Comparison of ENCODE assay signal across 1 cellular context in the genomic region with DNA sequence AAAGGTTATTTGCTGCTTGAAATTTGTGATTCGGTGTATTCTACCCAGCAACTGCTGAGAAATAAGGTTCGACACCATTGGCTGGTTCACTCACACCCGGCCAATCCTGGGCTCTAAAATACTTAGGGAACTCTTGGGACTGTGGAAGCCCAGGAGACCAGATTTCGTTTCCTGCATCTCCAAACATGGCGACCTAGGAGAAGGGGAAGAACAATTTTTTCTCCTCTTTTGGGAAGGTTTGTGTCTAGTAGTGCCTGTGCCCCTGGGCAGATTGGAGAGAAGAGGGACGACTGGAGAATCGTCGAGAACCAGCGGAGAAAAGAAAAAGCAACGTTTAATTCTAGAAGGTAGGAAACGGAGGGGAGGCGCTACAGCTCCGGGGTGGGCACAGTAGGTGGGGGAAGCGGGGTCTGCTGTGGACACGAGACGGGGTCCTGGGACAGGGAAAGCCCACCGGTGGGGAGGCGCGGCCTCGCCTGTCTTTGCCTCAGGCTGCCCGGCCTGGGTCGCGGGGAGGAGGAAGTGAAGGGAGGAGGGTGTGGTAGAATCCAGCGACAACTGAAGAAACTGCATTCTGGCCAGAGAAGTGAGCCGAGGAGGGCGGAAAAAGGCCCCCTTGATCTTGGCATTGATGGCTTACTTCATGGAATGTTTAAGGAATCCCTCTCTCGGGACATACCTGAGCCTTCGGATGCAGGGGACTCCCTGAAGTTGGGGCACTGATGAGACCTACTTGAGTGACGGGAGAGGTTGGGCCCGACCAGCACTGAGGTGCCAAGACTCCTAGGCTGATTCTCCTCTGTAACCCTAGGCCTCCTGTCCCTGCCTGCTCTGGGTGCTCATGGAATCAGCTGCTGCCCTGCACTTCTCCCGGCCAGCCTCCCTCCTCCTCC.
TF ChIP-seq lines count a peak whose summit lies in the region.

A gene (plus strand): TSS at position 160 of the 893 bp plus-strand sequence. CDS start 682 bp downstream, at position 842.

TF ChIP-seq in HepG2, 621 proteins besides CTCF, POLR2A, EP300 and RAD21 (continued from another document and continues in another):
- TF ChIP-seq, protein P1, sequence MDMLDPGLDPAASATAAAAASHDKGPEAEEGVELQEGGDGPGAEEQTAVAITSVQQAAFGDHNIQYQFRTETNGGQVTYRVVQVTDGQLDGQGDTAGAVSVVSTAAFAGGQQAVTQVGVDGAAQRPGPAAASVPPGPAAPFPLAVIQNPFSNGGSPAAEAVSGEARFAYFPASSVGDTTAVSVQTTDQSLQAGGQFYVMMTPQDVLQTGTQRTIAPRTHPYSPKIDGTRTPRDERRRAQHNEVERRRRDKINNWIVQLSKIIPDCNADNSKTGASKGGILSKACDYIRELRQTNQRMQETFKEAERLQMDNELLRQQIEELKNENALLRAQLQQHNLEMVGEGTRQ (IDR thresholded peaks at IDR 0.05; ENCODE audit: low read depth, low read length): no peak
- TF ChIP-seq, protein P1 (CRISPR knock-in tag; IDR thresholded peaks at IDR 0.05; ENCODE audit: borderline replicate concordance): no peak
- TF ChIP-seq ZNF468 (CRISPR knock-in tag; IDR thresholded peaks at IDR 0.05) (no peak), BRD4 (CRISPR knock-in tag; IDR thresholded peaks at IDR 0.05) (no peak), ZNF616 (CRISPR knock-in tag; IDR thresholded peaks at IDR 0.05; ENCODE audit: low read depth) (no peak), CC2D1A (CRISPR knock-in tag; IDR thresholded peaks at IDR 0.05) (no peak), SIN3B (IDR thresholded peaks at IDR 0.05; ENCODE audit: low read length) (no peak), SSRP1 (CRISPR knock-in tag; IDR thresholded peaks at IDR 0.05) (0 out of 2 replicates have a peak, but pooled peaks have one; percentile 37), HNRNPL (IDR thresholded peaks at IDR 0.05; ENCODE audit: low read depth, low read length) (0 out of 2 replicates have a peak, but pooled peaks have one; percentile 15), MZF1 (CRISPR knock-in tag; IDR thresholded peaks at IDR 0.05; ENCODE audit: borderline replicate concordance) (no peak), RFX5 (IDR thresholded peaks at IDR 0.05; ENCODE audit: low read depth, low read length) (peak; percentile 99), ZNF772 (CRISPR knock-in tag; IDR thresholded peaks at IDR 0.05) (no peak), DR1 (CRISPR knock-in tag; IDR thresholded peaks at IDR 0.05) (no peak), ZNF124 (CRISPR knock-in tag; IDR thresholded peaks at IDR 0.05) (no peak), HOXA3 (CRISPR knock-in tag; IDR thresholded peaks at IDR 0.05) (peak; percentile 24; the same call in 1 of the 2 replicates), ZNF121 (CRISPR knock-in tag; IDR thresholded peaks at IDR 0.05) (no peak), ZNF589 (CRISPR knock-in tag; conservative IDR thresholded peaks at IDR 0.05) (no peak), CBX5 (CRISPR knock-in tag; IDR thresholded peaks at IDR 0.05; ENCODE audit: borderline replicate concordance) (no peak), CENPT (CRISPR knock-in tag; IDR thresholded peaks at IDR 0.05; ENCODE audit: low read depth) (no peak), PTBP1 (IDR thresholded peaks at IDR 0.05; ENCODE audit: low read depth, low read length, poor library complexity, severe bottlenecking) (no peak), SKI (IDR thresholded peaks at IDR 0.05; ENCODE audit: partially characterized antibody) (no peak), ZNF263 (CRISPR knock-in tag; IDR thresholded peaks at IDR 0.05) (peak; percentile 60; the same call in 1 of the 2 replicates), RFXAP (CRISPR knock-in tag; IDR thresholded peaks at IDR 0.05; ENCODE audit: borderline replicate concordance) (peak; percentile 100), ZNF282 (IDR thresholded peaks at IDR 0.05; ENCODE audit: partially characterized antibody) (no peak), ZFP62 (CRISPR knock-in tag; IDR thresholded peaks at IDR 0.05) (no peak), ZNF260 (CRISPR knock-in tag; IDR thresholded peaks at IDR 0.05; ENCODE audit: borderline replicate concordance, low read depth) (no peak)
- TF ChIP-seq, protein P2, sequence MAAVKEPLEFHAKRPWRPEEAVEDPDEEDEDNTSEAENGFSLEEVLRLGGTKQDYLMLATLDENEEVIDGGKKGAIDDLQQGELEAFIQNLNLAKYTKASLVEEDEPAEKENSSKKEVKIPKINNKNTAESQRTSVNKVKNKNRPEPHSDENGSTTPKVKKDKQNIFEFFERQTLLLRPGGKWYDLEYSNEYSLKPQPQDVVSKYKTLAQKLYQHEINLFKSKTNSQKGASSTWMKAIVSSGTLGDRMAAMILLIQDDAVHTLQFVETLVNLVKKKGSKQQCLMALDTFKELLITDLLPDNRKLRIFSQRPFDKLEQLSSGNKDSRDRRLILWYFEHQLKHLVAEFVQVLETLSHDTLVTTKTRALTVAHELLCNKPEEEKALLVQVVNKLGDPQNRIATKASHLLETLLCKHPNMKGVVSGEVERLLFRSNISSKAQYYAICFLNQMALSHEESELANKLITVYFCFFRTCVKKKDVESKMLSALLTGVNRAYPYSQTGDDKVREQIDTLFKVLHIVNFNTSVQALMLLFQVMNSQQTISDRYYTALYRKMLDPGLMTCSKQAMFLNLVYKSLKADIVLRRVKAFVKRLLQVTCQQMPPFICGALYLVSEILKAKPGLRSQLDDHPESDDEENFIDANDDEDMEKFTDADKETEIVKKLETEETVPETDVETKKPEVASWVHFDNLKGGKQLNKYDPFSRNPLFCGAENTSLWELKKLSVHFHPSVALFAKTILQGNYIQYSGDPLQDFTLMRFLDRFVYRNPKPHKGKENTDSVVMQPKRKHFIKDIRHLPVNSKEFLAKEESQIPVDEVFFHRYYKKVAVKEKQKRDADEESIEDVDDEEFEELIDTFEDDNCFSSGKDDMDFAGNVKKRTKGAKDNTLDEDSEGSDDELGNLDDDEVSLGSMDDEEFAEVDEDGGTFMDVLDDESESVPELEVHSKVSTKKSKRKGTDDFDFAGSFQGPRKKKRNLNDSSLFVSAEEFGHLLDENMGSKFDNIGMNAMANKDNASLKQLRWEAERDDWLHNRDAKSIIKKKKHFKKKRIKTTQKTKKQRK (IDR thresholded peaks at IDR 0.05; ENCODE audit: low read length): no peak
- TF ChIP-seq, protein P3, sequence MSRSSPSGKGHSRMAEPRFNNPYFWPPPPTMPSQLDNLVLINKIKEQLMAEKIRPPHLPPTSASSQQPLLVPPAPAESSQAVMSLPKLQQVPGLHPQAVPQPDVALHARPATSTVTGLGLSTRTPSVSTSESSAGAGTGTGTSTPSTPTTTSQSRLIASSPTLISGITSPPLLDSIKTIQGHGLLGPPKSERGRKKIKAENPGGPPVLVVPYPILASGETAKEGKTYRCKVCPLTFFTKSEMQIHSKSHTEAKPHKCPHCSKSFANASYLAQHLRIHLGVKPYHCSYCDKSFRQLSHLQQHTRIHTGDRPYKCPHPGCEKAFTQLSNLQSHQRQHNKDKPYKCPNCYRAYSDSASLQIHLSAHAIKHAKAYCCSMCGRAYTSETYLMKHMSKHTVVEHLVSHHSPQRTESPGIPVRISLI (CRISPR knock-in tag; IDR thresholded peaks at IDR 0.05; ENCODE audit: borderline replicate concordance): no peak
- TF ChIP-seq, protein P4, sequence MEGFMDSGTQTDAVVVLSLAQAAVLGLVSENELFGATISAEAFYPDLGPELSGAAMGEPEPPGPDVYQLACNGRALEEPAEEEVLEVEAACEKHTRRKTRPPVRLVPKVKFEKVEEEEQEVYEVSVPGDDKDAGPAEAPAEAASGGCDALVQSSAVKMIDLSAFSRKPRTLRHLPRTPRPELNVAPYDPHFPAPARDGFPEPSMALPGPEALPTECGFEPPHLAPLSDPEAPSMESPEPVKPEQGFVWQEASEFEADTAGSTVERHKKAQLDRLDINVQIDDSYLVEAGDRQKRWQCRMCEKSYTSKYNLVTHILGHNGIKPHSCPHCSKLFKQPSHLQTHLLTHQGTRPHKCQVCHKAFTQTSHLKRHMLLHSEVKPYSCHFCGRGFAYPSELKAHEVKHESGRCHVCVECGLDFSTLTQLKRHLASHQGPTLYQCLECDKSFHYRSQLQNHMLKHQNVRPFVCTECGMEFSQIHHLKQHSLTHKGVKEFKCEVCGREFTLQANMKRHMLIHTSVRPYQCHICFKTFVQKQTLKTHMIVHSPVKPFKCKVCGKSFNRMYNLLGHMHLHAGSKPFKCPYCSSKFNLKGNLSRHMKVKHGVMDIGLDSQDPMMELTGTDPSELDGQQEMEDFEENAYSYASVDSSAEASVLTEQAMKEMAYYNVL (CRISPR knock-in tag; IDR thresholded peaks at IDR 0.05; ENCODE audit: borderline replicate concordance): no peak
- TF ChIP-seq, protein P5, sequence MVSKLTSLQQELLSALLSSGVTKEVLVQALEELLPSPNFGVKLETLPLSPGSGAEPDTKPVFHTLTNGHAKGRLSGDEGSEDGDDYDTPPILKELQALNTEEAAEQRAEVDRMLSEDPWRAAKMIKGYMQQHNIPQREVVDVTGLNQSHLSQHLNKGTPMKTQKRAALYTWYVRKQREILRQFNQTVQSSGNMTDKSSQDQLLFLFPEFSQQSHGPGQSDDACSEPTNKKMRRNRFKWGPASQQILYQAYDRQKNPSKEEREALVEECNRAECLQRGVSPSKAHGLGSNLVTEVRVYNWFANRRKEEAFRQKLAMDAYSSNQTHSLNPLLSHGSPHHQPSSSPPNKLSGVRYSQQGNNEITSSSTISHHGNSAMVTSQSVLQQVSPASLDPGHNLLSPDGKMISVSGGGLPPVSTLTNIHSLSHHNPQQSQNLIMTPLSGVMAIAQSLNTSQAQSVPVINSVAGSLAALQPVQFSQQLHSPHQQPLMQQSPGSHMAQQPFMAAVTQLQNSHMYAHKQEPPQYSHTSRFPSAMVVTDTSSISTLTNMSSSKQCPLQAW (CRISPR knock-in tag; IDR thresholded peaks at IDR 0.05): 0 out of 2 replicates have a peak, but pooled peaks have one; percentile 19
- TF ChIP-seq, protein P6, sequence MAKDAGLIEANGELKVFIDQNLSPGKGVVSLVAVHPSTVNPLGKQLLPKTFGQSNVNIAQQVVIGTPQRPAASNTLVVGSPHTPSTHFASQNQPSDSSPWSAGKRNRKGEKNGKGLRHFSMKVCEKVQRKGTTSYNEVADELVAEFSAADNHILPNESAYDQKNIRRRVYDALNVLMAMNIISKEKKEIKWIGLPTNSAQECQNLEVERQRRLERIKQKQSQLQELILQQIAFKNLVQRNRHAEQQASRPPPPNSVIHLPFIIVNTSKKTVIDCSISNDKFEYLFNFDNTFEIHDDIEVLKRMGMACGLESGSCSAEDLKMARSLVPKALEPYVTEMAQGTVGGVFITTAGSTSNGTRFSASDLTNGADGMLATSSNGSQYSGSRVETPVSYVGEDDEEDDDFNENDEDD (CRISPR knock-in tag; IDR thresholded peaks at IDR 0.05; ENCODE audit: borderline replicate concordance): no peak
- TF ChIP-seq, protein P7, sequence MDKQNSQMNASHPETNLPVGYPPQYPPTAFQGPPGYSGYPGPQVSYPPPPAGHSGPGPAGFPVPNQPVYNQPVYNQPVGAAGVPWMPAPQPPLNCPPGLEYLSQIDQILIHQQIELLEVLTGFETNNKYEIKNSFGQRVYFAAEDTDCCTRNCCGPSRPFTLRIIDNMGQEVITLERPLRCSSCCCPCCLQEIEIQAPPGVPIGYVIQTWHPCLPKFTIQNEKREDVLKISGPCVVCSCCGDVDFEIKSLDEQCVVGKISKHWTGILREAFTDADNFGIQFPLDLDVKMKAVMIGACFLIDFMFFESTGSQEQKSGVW (CRISPR knock-in tag; IDR thresholded peaks at IDR 0.05; ENCODE audit: borderline replicate concordance): no peak
- TF ChIP-seq, protein P8, sequence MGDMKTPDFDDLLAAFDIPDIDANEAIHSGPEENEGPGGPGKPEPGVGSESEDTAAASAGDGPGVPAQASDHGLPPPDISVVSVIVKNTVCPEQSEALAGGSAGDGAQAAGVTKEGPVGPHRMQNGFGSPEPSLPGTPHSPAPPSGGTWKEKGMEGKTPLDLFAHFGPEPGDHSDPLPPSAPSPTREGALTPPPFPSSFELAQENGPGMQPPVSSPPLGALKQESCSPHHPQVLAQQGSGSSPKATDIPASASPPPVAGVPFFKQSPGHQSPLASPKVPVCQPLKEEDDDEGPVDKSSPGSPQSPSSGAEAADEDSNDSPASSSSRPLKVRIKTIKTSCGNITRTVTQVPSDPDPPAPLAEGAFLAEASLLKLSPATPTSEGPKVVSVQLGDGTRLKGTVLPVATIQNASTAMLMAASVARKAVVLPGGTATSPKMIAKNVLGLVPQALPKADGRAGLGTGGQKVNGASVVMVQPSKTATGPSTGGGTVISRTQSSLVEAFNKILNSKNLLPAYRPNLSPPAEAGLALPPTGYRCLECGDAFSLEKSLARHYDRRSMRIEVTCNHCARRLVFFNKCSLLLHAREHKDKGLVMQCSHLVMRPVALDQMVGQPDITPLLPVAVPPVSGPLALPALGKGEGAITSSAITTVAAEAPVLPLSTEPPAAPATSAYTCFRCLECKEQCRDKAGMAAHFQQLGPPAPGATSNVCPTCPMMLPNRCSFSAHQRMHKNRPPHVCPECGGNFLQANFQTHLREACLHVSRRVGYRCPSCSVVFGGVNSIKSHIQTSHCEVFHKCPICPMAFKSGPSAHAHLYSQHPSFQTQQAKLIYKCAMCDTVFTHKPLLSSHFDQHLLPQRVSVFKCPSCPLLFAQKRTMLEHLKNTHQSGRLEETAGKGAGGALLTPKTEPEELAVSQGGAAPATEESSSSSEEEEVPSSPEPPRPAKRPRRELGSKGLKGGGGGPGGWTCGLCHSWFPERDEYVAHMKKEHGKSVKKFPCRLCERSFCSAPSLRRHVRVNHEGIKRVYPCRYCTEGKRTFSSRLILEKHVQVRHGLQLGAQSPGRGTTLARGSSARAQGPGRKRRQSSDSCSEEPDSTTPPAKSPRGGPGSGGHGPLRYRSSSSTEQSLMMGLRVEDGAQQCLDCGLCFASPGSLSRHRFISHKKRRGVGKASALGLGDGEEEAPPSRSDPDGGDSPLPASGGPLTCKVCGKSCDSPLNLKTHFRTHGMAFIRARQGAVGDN (CRISPR knock-in tag; IDR thresholded peaks at IDR 0.05): peak; percentile 50
- TF ChIP-seq, protein P9, sequence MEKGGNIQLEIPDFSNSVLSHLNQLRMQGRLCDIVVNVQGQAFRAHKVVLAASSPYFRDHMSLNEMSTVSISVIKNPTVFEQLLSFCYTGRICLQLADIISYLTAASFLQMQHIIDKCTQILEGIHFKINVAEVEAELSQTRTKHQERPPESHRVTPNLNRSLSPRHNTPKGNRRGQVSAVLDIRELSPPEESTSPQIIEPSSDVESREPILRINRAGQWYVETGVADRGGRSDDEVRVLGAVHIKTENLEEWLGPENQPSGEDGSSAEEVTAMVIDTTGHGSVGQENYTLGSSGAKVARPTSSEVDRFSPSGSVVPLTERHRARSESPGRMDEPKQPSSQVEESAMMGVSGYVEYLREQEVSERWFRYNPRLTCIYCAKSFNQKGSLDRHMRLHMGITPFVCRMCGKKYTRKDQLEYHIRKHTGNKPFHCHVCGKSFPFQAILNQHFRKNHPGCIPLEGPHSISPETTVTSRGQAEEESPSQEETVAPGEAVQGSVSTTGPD (CRISPR knock-in tag; IDR thresholded peaks at IDR 0.05): no peak
- TF ChIP-seq, protein P10, sequence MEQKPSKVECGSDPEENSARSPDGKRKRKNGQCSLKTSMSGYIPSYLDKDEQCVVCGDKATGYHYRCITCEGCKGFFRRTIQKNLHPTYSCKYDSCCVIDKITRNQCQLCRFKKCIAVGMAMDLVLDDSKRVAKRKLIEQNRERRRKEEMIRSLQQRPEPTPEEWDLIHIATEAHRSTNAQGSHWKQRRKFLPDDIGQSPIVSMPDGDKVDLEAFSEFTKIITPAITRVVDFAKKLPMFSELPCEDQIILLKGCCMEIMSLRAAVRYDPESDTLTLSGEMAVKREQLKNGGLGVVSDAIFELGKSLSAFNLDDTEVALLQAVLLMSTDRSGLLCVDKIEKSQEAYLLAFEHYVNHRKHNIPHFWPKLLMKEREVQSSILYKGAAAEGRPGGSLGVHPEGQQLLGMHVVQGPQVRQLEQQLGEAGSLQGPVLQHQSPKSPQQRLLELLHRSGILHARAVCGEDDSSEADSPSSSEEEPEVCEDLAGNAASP (CRISPR knock-in tag; IDR thresholded peaks at IDR 0.05; ENCODE audit: borderline replicate concordance): no peak
